Comparison of ENCODE assay signal across 26 cellular contexts in the genomic region with DNA sequence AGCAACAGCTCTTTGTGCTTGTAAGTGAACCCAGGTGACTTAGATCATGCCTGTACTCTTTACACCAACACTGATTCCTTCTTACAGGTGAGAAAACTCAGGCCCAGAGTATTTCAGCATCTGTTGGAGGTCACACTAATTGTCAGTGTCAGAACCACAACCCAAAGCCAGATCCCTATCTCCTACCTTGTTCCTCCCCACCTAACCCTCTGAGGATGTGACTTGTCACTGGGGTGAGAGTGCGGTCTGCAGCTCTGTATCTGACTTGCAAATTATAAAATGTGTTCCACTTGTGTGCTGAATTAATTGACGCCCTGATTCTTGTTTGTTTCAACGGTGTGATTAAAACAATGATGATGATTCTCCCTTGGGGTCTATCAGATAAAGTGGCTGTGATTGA.
"Had no signal": no experiment of that assay in that cellular context is flagged by ENCODE, and none has a peak within 500 bp of the region (broad histone marks: within the 10 kb centered on the region; RNA-seq: fewer than 3 reads in every experiment).

No MANE protein-coding gene starts in this region.

- ATAC-seq: heart left ventricle, right lobe of liver had no signal

- H2AFZ ChIP-seq: neural progenitor cell had no signal

- H3K36me3 ChIP-seq: heart left ventricle, left ventricle myocardium inferior, neural progenitor cell, neutrophil, right atrium auricular region, right lobe of liver, suprapubic skin, thoracic aorta, tibial artery, upper lobe of left lung, vagina had no signal

- H3K9me3 Mint-ChIP-seq: stimulated activated naive CD8-positive, alpha-beta T cell treated with anti-CD3 and anti-CD28 coated beads, Interleukin-15, Interleukin-2, amounts not matched to agents 100 ng/mL and 50 ng/mL, for 24 hours had no signal

- DNase-seq: heart left ventricle; hypothalamus; islet precursor cell; left ventricle myocardium inferior; mesendoderm; naive B cell; nephron progenitor cell; occipital lobe; right lobe of liver; stimulated activated CD4-positive, alpha-beta T cell treated with anti-CD3 and anti-CD28 coated beads, Interleukin-12 subunit alpha, Interleukin-12 subunit beta, amount 100 ng/mL, for 4 hours; stimulated activated CD4-positive, alpha-beta T cell treated with anti-CD3 and anti-CD28 coated beads, Interleukin-15, amount 100 ng/mL, for 24 hours; stimulated activated CD4-positive, alpha-beta T cell treated with anti-CD3 and anti-CD28 coated beads, Interleukin-2, amount 100 ng/mL, for 24 hours; stimulated activated CD4-positive, alpha-beta T cell treated with anti-CD3 and anti-CD28 coated beads, Interleukin-4, amount 100 ng/mL, for 1 hour; stimulated activated naive CD4-positive, alpha-beta T cell; tibial artery; upper lobe of left lung had no signal

- H3K9me3 ChIP-seq: heart left ventricle, left ventricle myocardium inferior, neutrophil, right atrium auricular region, right lobe of liver, suprapubic skin, thoracic aorta, tibial artery, upper lobe of left lung, vagina had no signal

- H3K4me2 ChIP-seq: neural progenitor cell had no signal

- H3K27ac ChIP-seq: heart left ventricle, left ventricle myocardium inferior, neural progenitor cell, neutrophil, right atrium auricular region, right lobe of liver, suprapubic skin, thoracic aorta, tibial artery, upper lobe of left lung, vagina had no signal

- H3K27me3 ChIP-seq: neural progenitor cell, neutrophil, right atrium auricular region, right lobe of liver, upper lobe of left lung, vagina had no signal

- H3K27ac Mint-ChIP-seq: mesothelial cell of epicardium; nephron progenitor cell; neural progenitor cell; progenitor cell of endocrine pancreas; stimulated activated naive CD8-positive, alpha-beta T cell treated with anti-CD3 and anti-CD28 coated beads, Interleukin-15, Interleukin-2, amounts not matched to agents 100 ng/mL and 50 ng/mL, for 24 hours had no signal

- H3K4me3 Mint-ChIP-seq: mesothelial cell of epicardium; naive B cell; nephron progenitor cell; neural progenitor cell; stimulated activated naive CD8-positive, alpha-beta T cell treated with anti-CD3 and anti-CD28 coated beads, Interleukin-15, Interleukin-2, amounts not matched to agents 100 ng/mL and 50 ng/mL, for 24 hours had no signal

- H3K36me3 Mint-ChIP-seq: naive B cell, neural progenitor cell had no signal

- H3K4me1 ChIP-seq: heart left ventricle, left ventricle myocardium inferior, right atrium auricular region, right lobe of liver, tibial artery, upper lobe of left lung, vagina had no signal

- H3K9ac ChIP-seq: neural progenitor cell had no signal

- H3K4me3 ChIP-seq: heart left ventricle, left ventricle myocardium inferior, lung, neural progenitor cell, right atrium auricular region, right lobe of liver, suprapubic skin, thoracic aorta, tibial artery, upper lobe of left lung, vagina had no signal
